Comparison of ENCODE assay signal across 10 cellular contexts in the genomic region with DNA sequence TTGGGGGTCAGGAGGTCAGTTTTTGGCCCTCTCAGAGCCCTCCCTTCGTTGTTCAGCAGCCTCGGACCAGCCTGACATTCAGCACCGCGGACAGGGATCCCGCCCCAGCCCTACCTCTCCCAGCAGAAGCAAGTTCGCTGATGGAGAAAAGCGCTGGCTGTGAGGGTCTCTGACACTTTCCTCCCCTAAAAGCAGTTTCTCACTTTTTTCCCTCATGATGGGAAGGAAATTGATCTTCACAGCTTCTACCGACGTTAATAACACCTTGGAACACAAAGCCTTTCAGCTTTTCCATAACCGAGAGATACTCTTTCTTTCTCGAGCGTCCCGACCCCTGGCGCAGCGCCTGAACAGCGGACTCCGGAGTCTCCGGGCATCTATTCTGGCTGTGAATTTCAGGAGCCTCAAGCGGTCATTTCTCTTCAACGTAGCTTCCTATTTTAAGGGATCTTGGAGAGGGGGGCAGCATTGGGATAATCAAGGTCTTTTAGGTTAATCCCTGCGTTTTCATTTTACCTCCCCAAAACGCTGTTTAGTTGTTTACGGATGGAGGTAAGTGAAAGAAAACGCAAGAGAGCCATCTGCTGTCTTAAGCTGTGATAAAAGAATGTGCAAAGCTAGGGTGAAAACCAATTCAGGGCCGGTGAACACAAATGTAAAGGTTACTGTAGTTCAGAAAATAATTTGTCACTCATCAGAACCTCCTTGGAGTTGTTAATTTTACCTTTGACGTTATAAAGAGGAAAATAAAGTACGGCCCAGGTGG.
A peak's percentile ranks its signal among the peaks of the same experiment; 100 is the strongest.
DNase-seq lines count a peak whose midpoint lies in the region; ATAC-seq and TF ChIP-seq lines count a peak whose summit lies in the region.
"Had no signal": no experiment of that assay in that cellular context is flagged by ENCODE, and none has a peak within 500 bp of the region (broad histone marks: within the 10 kb centered on the region; RNA-seq: fewer than 3 reads in every experiment).

No MANE protein-coding gene starts in this region.

- ATAC-seq in HG03565 (IDR thresholded peaks at IDR 0.05; ENCODE audit: unreplicated experiment) (no peak), HG03354 (IDR thresholded peaks at IDR 0.05; ENCODE audit: poor library complexity, severe bottlenecking, unreplicated experiment) (no peak), GM19023 (IDR thresholded peaks at IDR 0.05; ENCODE audit: unreplicated experiment) (no peak)

- no peaks in the 10 kb centered on the region for H4K20me1 ChIP-seq in fibroblast of lung (ENCODE audit: control insufficient read depth, extremely low read depth, insufficient read depth, low read length)

- H3K9me3 ChIP-seq in fibroblast of lung (ENCODE audit: control insufficient read depth, insufficient read depth, low read depth, low read length) (no peaks in the 10 kb centered on the region), neuron (ENCODE audit: low read length) (no peaks in the 10 kb centered on the region)

- H3K36me3 ChIP-seq in H7 (replicated peaks; ENCODE audit: control insufficient read depth, insufficient read depth, low read length) (no peaks in the 10 kb centered on the region), fibroblast of lung (ENCODE audit: control insufficient read depth, insufficient read depth, low read length) (no peaks in the 10 kb centered on the region), neuron (ENCODE audit: insufficient read depth, low read length) (no peaks in the 10 kb centered on the region)

- H3K9ac ChIP-seq in fibroblast of lung (ENCODE audit: insufficient read depth, low read length), result no peak overlapping the region

- no peaks in the 10 kb centered on the region for H3K4me1 ChIP-seq in fibroblast of lung (ENCODE audit: control insufficient read depth, extremely low read depth, insufficient read depth, low read length)
- H3K4me1 ChIP-seq in neuron (ENCODE audit: insufficient read depth, low read length), result peaks cover 31% of the 10 kb centered on the region

- H2AFZ ChIP-seq in fibroblast of lung (ENCODE audit: low read length), result no peak overlapping the region
- no peak overlapping the region for H2AFZ ChIP-seq in neuron (ENCODE audit: low read depth, low read length)

- no peak for TF ChIP-seq CTCF in fibroblast of lung (conservative IDR thresholded peaks at IDR 0.05 in 1 of 2, IDR thresholded peaks at IDR 0.05 in 1 of 2; ENCODE audit: low read depth in 1 of 2, low read length in 2 of 2)

- no peak overlapping the region for H3K27ac ChIP-seq in fibroblast of lung (ENCODE audit: insufficient read depth, low read length)
- H3K27ac ChIP-seq: HL-60 had no signal

- peak overlapping the region; percentile 16 for H3K4me3 ChIP-seq in H7 (ENCODE audit: insufficient read depth, low read depth, low read length)
- peak overlapping the region; percentile 25 to 50 (median 28) for H3K4me3 ChIP-seq in fibroblast of lung (replicated peaks in 1 of 4; ENCODE audit: control extremely low read depth in 1 of 4, insufficient read depth in 1 of 4, low read depth in 3 of 4, low read length in 4 of 4)
- peak overlapping the region; percentile 36 for H3K4me3 ChIP-seq in neuron (ENCODE audit: low read length)

- H3K27me3 ChIP-seq in H7 (ENCODE audit: control insufficient read depth, insufficient read depth, low read length) (peaks cover 51% of the 10 kb centered on the region), fibroblast of lung (ENCODE audit: control insufficient read depth, insufficient read depth, low read length) (peaks cover 43% of the 10 kb centered on the region), neuron (ENCODE audit: insufficient read depth, low read length) (peaks cover 34% of the 10 kb centered on the region)

- no peaks in the 10 kb centered on the region for H3K79me2 ChIP-seq in fibroblast of lung (ENCODE audit: control insufficient read depth, insufficient read depth, low read length)

- peak overlapping the region; percentile 80 for H3K4me2 ChIP-seq in fibroblast of lung (ENCODE audit: extremely low read depth, insufficient read depth, low read length)

- DNase-seq in H7 (peak; percentile 60), NCI-H446 treated with DMSO at 0.1 percent for 48 hours (lab: John Stamatoyannopoulos, UW) (peak; percentile 39), fibroblast of lung (ENCODE audit: low read depth in 2 of 2) (peak; percentile 35 to 44), HPDE6-E6E7 (ENCODE audit: extremely low spot score) (no peak)
- DNase-seq: activated CD4-positive, alpha-beta T cell treated with anti-CD3 and anti-CD28 coated beads, Interleukin-2, amount 50 U/mL, for 48 hours had no signal
